8 cellular contexts compared by ENCODE assay signal in the genomic region with DNA sequence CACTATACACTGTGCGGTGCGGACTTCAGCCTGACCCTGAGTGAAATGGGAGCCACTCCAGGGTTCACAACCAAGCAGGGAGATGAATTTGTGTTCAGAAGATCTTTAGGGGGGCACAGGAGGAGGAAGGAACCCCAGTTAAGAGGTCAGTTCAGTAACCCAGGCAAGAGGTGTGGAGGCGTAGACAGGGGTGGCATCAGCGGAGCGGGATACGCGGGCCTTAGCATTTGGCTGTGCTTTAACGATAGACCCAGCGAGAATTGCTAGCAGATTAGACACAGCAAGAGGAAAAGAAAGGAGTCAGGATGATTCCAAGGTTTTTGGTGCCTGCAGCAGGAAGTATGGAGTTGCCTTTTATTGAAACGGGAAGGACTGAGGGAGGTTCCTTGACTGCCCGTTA.
"Had no signal": no experiment of that assay in that cellular context is flagged by ENCODE, and none has a peak within 500 bp of the region (broad histone marks: within the 10 kb centered on the region; RNA-seq: fewer than 3 reads in every experiment).

No MANE protein-coding gene starts in this region.

- H3K4me3 ChIP-seq: GM23338, HAP-1 had no signal

- H3K36me3 ChIP-seq: HAP-1 had no signal

- H2AFZ ChIP-seq: GM23338 had no signal

- H3K4me2 ChIP-seq: GM23338 had no signal

- H3K27ac Mint-ChIP-seq: GM23338, HFFc6 had no signal

- H3K27ac ChIP-seq: HL-60 had no signal

- DNase-seq: H7, HFFc6 had no signal

- H3K9me3 ChIP-seq: HAP-1 had no signal

- FAIRE-seq: H1, HepG2 had no signal

- H3K4me3 Mint-ChIP-seq: GM23338, HFFc6 had no signal

- ATAC-seq: GM23338, HCT116, HepG2 had no signal
